ENCODE assay signal across 7 cellular contexts in genomic region chr18:77133051-77133919, GRCh38. TPM values are rescaled to one million over a fixed set of nuclear protein-coding genes. Genes with fewer than 3 reads are reported as not detected.
A peak's percentile ranks its signal among the peaks of the same experiment; 100 is the strongest.
DNase-seq lines count a peak whose midpoint lies in the region; ATAC-seq, FAIRE-seq and TF ChIP-seq lines count a peak whose summit lies in the region.

No MANE protein-coding gene starts in this region.

- in situ Hi-C loops in HAP-1 (cut with MboI; ENCODE audit: low sequenced_read_pairs): no loop called here

- H3K36me3 ChIP-seq in HAP-1 (replicated peaks) (no peaks in the 10 kb centered on the region), RWPE2 (ENCODE audit: low read depth) (no peaks in the 10 kb centered on the region; the same call in 1 of the 2 replicates), neutrophil (peaks cover 14% of the 10 kb centered on the region)

- peak overlapping the region; percentile 67; the same call in 1 of the 2 replicates for H3K4me3 ChIP-seq in HAP-1
- H3K4me3 ChIP-seq in RWPE2 (ENCODE audit: severe bottlenecking): peak overlapping the region; percentile 68
- H3K4me3 ChIP-seq in fibroblast of pulmonary artery (replicated peaks; ENCODE audit: low read depth, low read length): peak overlapping the region; percentile 10
- peak overlapping the region; percentile 89 to 94 for H3K4me3 ChIP-seq in neutrophil (ENCODE audit: low read depth in 1 of 2, low read length in 1 of 2)

- H3K4me1 ChIP-seq in HAP-1 (peaks cover 11% of the 10 kb centered on the region), RWPE2 (ENCODE audit: insufficient read depth, poor library complexity, severe bottlenecking) (peaks cover 14% of the 10 kb centered on the region), neutrophil (ENCODE audit: control insufficient read depth in 1 of 2, insufficient read depth in 1 of 2, low read depth in 1 of 2, low read length in 1 of 2) (peaks cover 40 to 42% of the 10 kb centered on the region in 2 experiments)

- TF ChIP-seq CTCF in RWPE2 (IDR thresholded peaks at IDR 0.05; ENCODE audit: poor library complexity, severe bottlenecking): no peak
- TF ChIP-seq CTCF in fibroblast of pulmonary artery (IDR thresholded peaks at IDR 0.05; ENCODE audit: low read length, missing control alignments): no peak
- no peak for TF ChIP-seq CTCF in neutrophil (IDR thresholded peaks at IDR 0.05)

- TF ChIP-seq POLR2A in GM12892 (IDR thresholded peaks at IDR 0.05; ENCODE audit: low read depth, low read length): no peak

- H3K27me3 ChIP-seq in HAP-1 (ENCODE audit: low read depth) (no peaks in the 10 kb centered on the region), RWPE2 (ENCODE audit: insufficient read depth, poor library complexity, severe bottlenecking) (no peaks in the 10 kb centered on the region), neutrophil (no peaks in the 10 kb centered on the region)

- H3K9me3 ChIP-seq in HAP-1 (no peaks in the 10 kb centered on the region), RWPE2 (ENCODE audit: severe bottlenecking) (no peaks in the 10 kb centered on the region), neutrophil (no peaks in the 10 kb centered on the region)

- no peak for FAIRE-seq in GM12892 (lab: Jason Lieb, UNC)

- H3K27ac ChIP-seq in RWPE2 (ENCODE audit: poor library complexity, severe bottlenecking) (peak overlapping the region; percentile 92), neutrophil (peak overlapping the region; percentile 100)

- ATAC-seq in RWPE2 (ENCODE audit: low read depth) (no peak), GM21423 (IDR thresholded peaks at IDR 0.05; ENCODE audit: unreplicated experiment) (no peak), HG02798 (IDR thresholded peaks at IDR 0.05; ENCODE audit: poor library complexity, unreplicated experiment) (no peak)

- DNase-seq in HAP-1 (ENCODE audit: low spot score in 2 of 2) (peak in 1 of 2 experiments; percentile 26), RWPE2 (ENCODE audit: low spot score) (no peak), fibroblast of pulmonary artery (ENCODE audit: low read depth) (no peak), GM12892 (ENCODE audit: insufficient read length) (no peak)

RNA-seq across cellular contexts. Expression of gene MBP, which starts 0.7 kb away (rescaled TPM):
- 26.6 TPM for polyA plus RNA-seq in GM12892 (2012; ENCODE audit: missing spikeins)

Comparison
In these comparisons a context has a peak if more than half of its experiments do, and no peak if none do; other contexts are left out.
1. H3K4me3 ChIP-seq: peak in every context shown above with its lines; median percentile 92 in neutrophil; 68 in RWPE2; 67 in HAP-1; 10 in fibroblast of pulmonary artery.